Comparison of ENCODE assay signal across 9 cellular contexts in genomic region chr1:21329209-21329844, GRCh38. TPM values are rescaled to one million over a fixed set of nuclear protein-coding genes. Genes with fewer than 3 reads are reported as not detected.
DNase-seq lines count a peak whose midpoint lies in the region; ATAC-seq and TF ChIP-seq lines count a peak whose summit lies in the region.
"Had no signal": no experiment of that assay in that cellular context is flagged by ENCODE, and none has a peak within 500 bp of the region (broad histone marks: within the 10 kb centered on the region; RNA-seq: fewer than 3 reads in every experiment).

No MANE protein-coding gene starts in this region.

- no peak for ATAC-seq in activated T-cell treated with anti-CD3 and anti-CD28 coated beads, Interleukin-2, amount 50 U/mL, for 4 hours
- no peak for ATAC-seq in upper lobe of right lung

- H3K9me3 Mint-ChIP-seq in activated T-cell treated with anti-CD3 and anti-CD28 coated beads, Interleukin-2, amount 50 U/mL, for 4 hours, result no peaks in the 10 kb centered on the region
- no peaks in the 10 kb centered on the region for H3K9me3 Mint-ChIP-seq in activated CD4-positive, alpha-beta T cell treated with anti-CD3 and anti-CD28 coated beads, Interleukin-2, amount 10 ng/mL, durations not matched to agents 7 days and 5 days
- H3K9me3 Mint-ChIP-seq in immature natural killer cell, result peaks cover 0 to 1% (median 0%) of the 10 kb centered on the region in 6 donors

- no peak for TF ChIP-seq CTCF in suprapubic skin (IDR thresholded peaks at IDR 0.05)
- TF ChIP-seq CTCF in upper lobe of right lung (IDR thresholded peaks at IDR 0.05), result no peak

- POLR2A ChIA-PET in activated CD4-positive, alpha-beta T cell treated with anti-CD3 and anti-CD28 coated beads, Interleukin-2, amount 10 ng/mL, durations not matched to agents 7 days and 5 days (lab: Charles Lee), result no interaction called here

- intact Hi-C loops in upper lobe of right lung (cut with DNase I), result no loop called here

- H3K27ac ChIP-seq in suprapubic skin, result peak overlapping the region; percentile 77
- H3K27ac ChIP-seq in upper lobe of right lung, result no peak overlapping the region

- H3K27me3 ChIP-seq in suprapubic skin (no peaks in the 10 kb centered on the region), upper lobe of right lung (no peaks in the 10 kb centered on the region)

- H3K4me3 Mint-ChIP-seq in activated T-cell treated with anti-CD3 and anti-CD28 coated beads, Interleukin-2, amount 50 U/mL, for 4 hours, result peak overlapping the region; percentile 6
- H3K4me3 Mint-ChIP-seq in activated CD4-positive, alpha-beta T cell treated with anti-CD3 and anti-CD28 coated beads, Interleukin-2, amount 10 ng/mL, durations not matched to agents 7 days and 5 days, result no peak overlapping the region
- peak overlapping the region in 1 of 5 donors; percentile 20 for H3K4me3 Mint-ChIP-seq in immature natural killer cell

- no peaks in the 10 kb centered on the region for H3K27me3 Mint-ChIP-seq in activated T-cell treated with anti-CD3 and anti-CD28 coated beads, Interleukin-2, amount 50 U/mL, for 4 hours (ENCODE audit: low read depth)
- no peaks in the 10 kb centered on the region for H3K27me3 Mint-ChIP-seq in activated CD4-positive, alpha-beta T cell treated with anti-CD3 and anti-CD28 coated beads, Interleukin-2, amount 10 ng/mL, durations not matched to agents 7 days and 5 days
- H3K27me3 Mint-ChIP-seq in immature natural killer cell (ENCODE audit: low read depth in 3 of 3), result peaks cover 3 to 10% (median 3%) of the 10 kb centered on the region in 3 donors

- CTCF ChIA-PET in activated CD4-positive, alpha-beta T cell treated with anti-CD3 and anti-CD28 coated beads, Interleukin-2, amount 10 ng/mL, durations not matched to agents 7 days and 5 days (lab: Charles Lee), result interaction anchor here (0.7 kb wide), 1 partner anchor 9 kb away, joined by 4 read pairs; no protein-coding TSS in a partner anchor

- no peak for TF ChIP-seq POLR2A in suprapubic skin (IDR thresholded peaks at IDR 0.05)

- H3K4me1 Mint-ChIP-seq in activated T-cell treated with anti-CD3 and anti-CD28 coated beads, Interleukin-2, amount 50 U/mL, for 4 hours (ENCODE audit: low read depth), result peaks cover 88% of the 10 kb centered on the region
- H3K4me1 Mint-ChIP-seq in activated CD4-positive, alpha-beta T cell treated with anti-CD3 and anti-CD28 coated beads, Interleukin-2, amount 10 ng/mL, durations not matched to agents 7 days and 5 days, result peaks cover 88% of the 10 kb centered on the region
- H3K4me1 Mint-ChIP-seq in immature natural killer cell, result peaks cover 63 to 85% of the 10 kb centered on the region in 2 donors

- TF ChIP-seq EP300 in suprapubic skin (IDR thresholded peaks at IDR 0.05), result no peak

- H3K27ac Mint-ChIP-seq in activated CD4-positive, alpha-beta T cell treated with anti-CD3 and anti-CD28 coated beads, Interleukin-2, amount 10 ng/mL, durations not matched to agents 7 days and 5 days, result peak overlapping the region; percentile 6
- peak overlapping the region; percentile 36 to 84 (median 67) for H3K27ac Mint-ChIP-seq in immature natural killer cell

- H3K4me1 ChIP-seq in suprapubic skin, result peaks cover 91% of the 10 kb centered on the region
- H3K4me1 ChIP-seq in upper lobe of right lung, result peaks cover 54% of the 10 kb centered on the region

- H3K36me3 Mint-ChIP-seq in activated T-cell treated with anti-CD3 and anti-CD28 coated beads, Interleukin-2, amount 50 U/mL, for 4 hours (ENCODE audit: insufficient read depth), result peaks cover 6% of the 10 kb centered on the region
- peaks cover 19% of the 10 kb centered on the region for H3K36me3 Mint-ChIP-seq in activated CD4-positive, alpha-beta T cell treated with anti-CD3 and anti-CD28 coated beads, Interleukin-2, amount 10 ng/mL, durations not matched to agents 7 days and 5 days (ENCODE audit: low read depth)
- peaks cover 4 to 10% (median 9%) of the 10 kb centered on the region in 3 donors for H3K36me3 Mint-ChIP-seq in immature natural killer cell

- H3K9me3 ChIP-seq in suprapubic skin (no peaks in the 10 kb centered on the region), upper lobe of right lung (no peaks in the 10 kb centered on the region)

- DNase-seq in activated T-cell treated with anti-CD3 and anti-CD28 coated beads, Interleukin-2, amount 50 U/mL, for 4 hours, result no peak
- no peak for DNase-seq in activated T-cell treated with anti-CD3 and anti-CD28 coated beads, Interleukin-2, amount 50 U/mL, for 1 hour
- DNase-seq in activated CD4-positive, alpha-beta T cell treated with anti-CD3 and anti-CD28 coated beads, Interleukin-2, amount 10 ng/mL, durations not matched to agents 7 days and 5 days, result no peak
- DNase-seq in immature natural killer cell, result no peak
- no peak for DNase-seq in suprapubic skin (ENCODE audit: low spot score in 2 of 2)
- DNase-seq in T-helper 9 cell, result no peak
- DNase-seq in upper lobe of right lung, result no peak
- no peak for DNase-seq in stimulated activated CD4-positive, alpha-beta T cell treated with anti-CD3 and anti-CD28 coated beads, Interleukin-2, amount 100 ng/mL, for 48 hours
- DNase-seq: cortex of kidney had no signal

- H3K4me3 ChIP-seq in suprapubic skin, result no peak overlapping the region
- H3K4me3 ChIP-seq in upper lobe of right lung, result no peak overlapping the region

- no peaks in the 10 kb centered on the region for H3K36me3 ChIP-seq in suprapubic skin
- H3K36me3 ChIP-seq in upper lobe of right lung, result no peaks in the 10 kb centered on the region

- 37% methylated on average over 6 of the region's 7 CpGs for WGBS in suprapubic skin

RNA-seq across cellular contexts. Expression of gene ECE1, which starts 39.1 kb away (rescaled TPM):
- total RNA-seq in activated T-cell treated with anti-CD3 and anti-CD28 coated beads, Interleukin-2, amount 50 U/mL, for 4 hours, result 100 to 1,000 TPM; 121 to 168 (median 149) TPM
- 100 to 1,000 TPM; 101 to 107 TPM for total RNA-seq in activated CD4-positive, alpha-beta T cell treated with anti-CD3 and anti-CD28 coated beads, Interleukin-2, amount 10 ng/mL, durations not matched to agents 7 days and 5 days
- polyA plus RNA-seq in immature natural killer cell, result 10 to 100 TPM in 1 of 3 donors, 1 to 10 TPM in 2; 3.3 to 24.7 (median 4.3) TPM
- total RNA-seq in suprapubic skin, result 10 to 100 TPM; 40.8 to 64.2 (median 55.3) TPM
- total RNA-seq in upper lobe of right lung, result 108 TPM
